Comparison of ENCODE assay signal across 23 cellular contexts in the genomic region with DNA sequence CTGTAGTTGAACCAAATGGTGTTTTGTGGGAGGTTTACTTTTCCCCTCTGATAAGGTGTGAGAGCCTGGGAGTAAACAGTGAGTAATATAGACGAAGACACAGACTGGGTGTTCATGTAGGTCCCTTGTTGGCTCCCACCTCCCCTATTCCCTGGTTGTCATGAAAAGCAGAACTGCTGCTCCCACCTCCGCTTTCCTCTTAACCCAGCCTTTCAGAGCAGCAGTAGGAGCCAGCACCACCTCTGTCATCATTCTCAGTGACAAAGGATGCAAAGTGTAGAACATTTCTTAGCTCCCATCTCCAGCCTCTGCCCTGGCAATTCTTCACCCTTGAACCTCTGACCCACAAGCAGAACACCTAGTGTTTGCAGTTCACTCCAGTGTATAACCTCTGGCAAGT. TPM values are rescaled to one million over a fixed set of nuclear protein-coding genes. Genes with fewer than 3 reads are reported as not detected.
DNase-seq lines count a peak whose midpoint lies in the region; ATAC-seq and TF ChIP-seq lines count a peak whose summit lies in the region.
"Had no signal": no experiment of that assay in that cellular context is flagged by ENCODE, and none has a peak within 500 bp of the region (broad histone marks: within the 10 kb centered on the region; RNA-seq: fewer than 3 reads in every experiment).

No MANE protein-coding gene starts in this region.

- CTCF ChIA-PET in PC-9 (lab: Charles Lee), result no interaction called here

- no peaks in the 10 kb centered on the region for H3K9me3 ChIP-seq in PC-9 (ENCODE audit: insufficient read depth, low read depth)
- H3K9me3 ChIP-seq: BE2C had no signal

- BruUV-seq in PC-9 (replicated peaks; lab: Mats Ljungman, UMichigan), result no TSS peak

- H3K4me3 ChIP-seq in PC-9, result no peak overlapping the region

- H3K4me2 ChIP-seq in PC-9, result peak overlapping the region; percentile 77

- intact Hi-C loops in activated CD4-positive, alpha-beta T cell treated with anti-CD3 and anti-CD28 coated beads, Interleukin-2, amount 10 ng/mL, durations not matched to agents 24 days and 14 days (cut with micrococcal nuclease), result no loop called here
- intact Hi-C loops in PC-9 (cut with micrococcal nuclease; ENCODE audit: unreplicated experiment), result loop anchor here (2.0 kb wide), 1 partner anchor 29 kb away; a partner anchor contains a TSS

- H3K9me3 Mint-ChIP-seq in activated CD4-positive, alpha-beta T cell treated with anti-CD3 and anti-CD28 coated beads, Interleukin-2, amount 10 ng/mL, durations not matched to agents 24 days and 14 days, result no peaks in the 10 kb centered on the region
- H3K9me3 Mint-ChIP-seq in effector memory CD8-positive, alpha-beta T cell, result no peaks in the 10 kb centered on the region
- H3K9me3 Mint-ChIP-seq: CD8-positive, alpha-beta T cell; HFFc6 had no signal

- H3K27ac ChIP-seq in PC-9, result no peak overlapping the region
- H3K27ac ChIP-seq in substantia nigra (ENCODE audit: low read depth, low read length, poor library complexity, severe bottlenecking), result peak overlapping the region; percentile 50
- H3K27ac ChIP-seq: 22Rv1 had no signal

- DNase-seq in activated CD4-positive, alpha-beta T cell treated with anti-CD3 and anti-CD28 coated beads, Interleukin-2, amount 10 ng/mL, durations not matched to agents 24 days and 14 days, result peak; percentile 25
- no peak for DNase-seq in activated CD4-positive, alpha-beta T cell treated with anti-CD3 and anti-CD28 coated beads for 4 hours
- DNase-seq in PC-9 (no peak), substantia nigra (lab: John Stamatoyannopoulos, UW) (no peak)
- DNase-seq in effector memory CD8-positive, alpha-beta T cell, result no peak
- DNase-seq in stimulated activated CD8-positive, alpha-beta memory T cell treated with anti-CD3 and anti-CD28 coated beads, Interleukin-4, amount 100 ng/mL, for 48 hours, result no peak
- DNase-seq: BE2C; CD8-positive, alpha-beta T cell; DMS79; HFFc6; IMR-90; Kasumi-1; MM.1S; NCI-H1105; NCI-H1694 treated with DMSO at 0.1 percent for 48 hours; NCI-H2107; NCI-H2227 treated with DMSO at 0.1 percent for 48 hours; NCI-H524 had no signal

- ATAC-seq in effector memory CD8-positive, alpha-beta T cell (replicated peaks), result no peak
- no peak for ATAC-seq in esophagus mucosa
- ATAC-seq in GM18868 (IDR thresholded peaks at IDR 0.05; ENCODE audit: unreplicated experiment), result no peak
- ATAC-seq: CD8-positive, alpha-beta T cell; Panc1; Right ventricle myocardium inferior had no signal

- no peak for TF ChIP-seq CTCF in PC-9 (conservative IDR thresholded peaks at IDR 0.05)

- H3K4me3 Mint-ChIP-seq in activated CD4-positive, alpha-beta T cell treated with anti-CD3 and anti-CD28 coated beads, Interleukin-2, amount 10 ng/mL, durations not matched to agents 24 days and 14 days, result no peak overlapping the region
- H3K4me3 Mint-ChIP-seq in effector memory CD8-positive, alpha-beta T cell, result no peak overlapping the region
- H3K4me3 Mint-ChIP-seq: CD8-positive, alpha-beta T cell; HFFc6 had no signal

- peaks cover 27% of the 10 kb centered on the region for H3F3A ChIP-seq in PC-9 (ENCODE audit: insufficient read depth, low read depth)

- no peaks in the 10 kb centered on the region for H3K27me3 Mint-ChIP-seq in activated CD4-positive, alpha-beta T cell treated with anti-CD3 and anti-CD28 coated beads, Interleukin-2, amount 10 ng/mL, durations not matched to agents 24 days and 14 days
- no peaks in the 10 kb centered on the region for H3K27me3 Mint-ChIP-seq in effector memory CD8-positive, alpha-beta T cell

- no peak overlapping the region for H2AFZ ChIP-seq in PC-9

- no peak overlapping the region for H3K27ac Mint-ChIP-seq in activated CD4-positive, alpha-beta T cell treated with anti-CD3 and anti-CD28 coated beads, Interleukin-2, amount 10 ng/mL, durations not matched to agents 24 days and 14 days
- H3K27ac Mint-ChIP-seq in effector memory CD8-positive, alpha-beta T cell, result peak overlapping the region; percentile 9 to 71
- H3K27ac Mint-ChIP-seq: CD8-positive, alpha-beta T cell; HFFc6 had no signal

- peaks cover 46% of the 10 kb centered on the region for H3K36me3 ChIP-seq in PC-9 (ENCODE audit: low read depth)

- H3K79me2 ChIP-seq in PC-9 (ENCODE audit: low read depth), result peaks cover 24% of the 10 kb centered on the region

- no peaks in the 10 kb centered on the region for H4K20me1 ChIP-seq in PC-9 (ENCODE audit: insufficient read depth)

- peaks cover 44% of the 10 kb centered on the region for H3K36me3 Mint-ChIP-seq in activated CD4-positive, alpha-beta T cell treated with anti-CD3 and anti-CD28 coated beads, Interleukin-2, amount 10 ng/mL, durations not matched to agents 24 days and 14 days (ENCODE audit: low read depth)
- peaks cover 7% of the 10 kb centered on the region for H3K36me3 Mint-ChIP-seq in effector memory CD8-positive, alpha-beta T cell (ENCODE audit: insufficient read depth)

- peaks cover 31% of the 10 kb centered on the region for H3K4me1 Mint-ChIP-seq in activated CD4-positive, alpha-beta T cell treated with anti-CD3 and anti-CD28 coated beads, Interleukin-2, amount 10 ng/mL, durations not matched to agents 24 days and 14 days
- peaks cover 31% of the 10 kb centered on the region in 2 donors for H3K4me1 Mint-ChIP-seq in effector memory CD8-positive, alpha-beta T cell (ENCODE audit: low read depth in 2 of 2)

- H3K4me1 ChIP-seq in PC-9 (replicated peaks; ENCODE audit: insufficient read depth), result peaks cover 57% of the 10 kb centered on the region

- H3K9me2 ChIP-seq in PC-9 (ENCODE audit: insufficient read depth), result no peaks in the 10 kb centered on the region

- no peaks in the 10 kb centered on the region for H3K27me3 ChIP-seq in PC-9 (ENCODE audit: insufficient read depth, low read depth)
- H3K27me3 ChIP-seq: BE2C had no signal

- POLR2A ChIA-PET in PC-9 (lab: Charles Lee; ENCODE audit: unreplicated experiment), result no interaction called here

RNA-seq across cellular contexts. Expression of a gene that starts 29.2 kb away (rescaled TPM):
- 52.5 and 53.7 TPM in 2 replicates for total RNA-seq in activated CD4-positive, alpha-beta T cell treated with anti-CD3 and anti-CD28 coated beads, Interleukin-2, amount 10 ng/mL, durations not matched to agents 24 days and 14 days
- total RNA-seq in PC-9 (2021) (47.6 and 51.0 TPM in 2 replicates), esophagus mucosa (59.8 TPM)
